ENCODE assay signal across 15 cellular contexts in genomic region chr7:24966802-24967201, GRCh38. TPM values are rescaled to one million over a fixed set of nuclear protein-coding genes. Genes with fewer than 3 reads are reported as not detected.
A peak's percentile ranks its signal among the peaks of the same experiment; 100 is the strongest.
DNase-seq lines count a peak whose midpoint lies in the region; ATAC-seq, FAIRE-seq and TF ChIP-seq lines count a peak whose summit lies in the region.
"Had no signal": no experiment of that assay in that cellular context is flagged by ENCODE, and none has a peak within 500 bp of the region (broad histone marks: within the 10 kb centered on the region; RNA-seq: fewer than 3 reads in every experiment).

No MANE protein-coding gene starts in this region.

- intact Hi-C loops in PC-9 (cut with micrococcal nuclease; ENCODE audit: unreplicated experiment) (loop anchor here (1.0 kb wide), 1 partner anchor 61 kb away; no protein-coding TSS in a partner anchor), endothelial cell of umbilical vein (cut with micrococcal nuclease) (no loop called here)

- H3K4me3 Mint-ChIP-seq in activated CD8-positive, alpha-beta memory T cell treated with anti-CD3 and anti-CD28 coated beads, Interleukin-2, amount 10 ng/mL, durations not matched to agents 7 days and 5 days, result no peak overlapping the region
- no peak overlapping the region for H3K4me3 Mint-ChIP-seq in stimulated activated memory B cell treated with anti-CD40 and anti-IgM and Interleukin-4, amounts not matched to agents 10 μg/mL and 1 μg/mL and 100 μg/mL, for 72 hours
- H3K4me3 Mint-ChIP-seq: mesothelial cell of epicardium had no signal

- H3K4me1 Mint-ChIP-seq in activated CD8-positive, alpha-beta memory T cell treated with anti-CD3 and anti-CD28 coated beads, Interleukin-2, amount 10 ng/mL, durations not matched to agents 7 days and 5 days, result peaks cover 75% of the 10 kb centered on the region
- H3K4me1 Mint-ChIP-seq in stimulated activated memory B cell treated with anti-CD40 and anti-IgM and Interleukin-4, amounts not matched to agents 10 μg/mL and 1 μg/mL and 100 μg/mL, for 72 hours, result peaks cover 80% of the 10 kb centered on the region

- POLR2A ChIA-PET in PC-9 (lab: Charles Lee; ENCODE audit: unreplicated experiment) (interaction anchor here (0.6 kb wide), 2 partner anchors 13 to 15 kb away, joined by 3 to 4 read pairs; no protein-coding TSS in a partner anchor), endothelial cell of umbilical vein (lab: Charles Lee) (no interaction called here)

- no peaks in the 10 kb centered on the region for H3K9me2 ChIP-seq in PC-9 (ENCODE audit: insufficient read depth)

- H3K36me3 ChIP-seq in PC-9 (ENCODE audit: low read depth) (no peaks in the 10 kb centered on the region), endothelial cell of umbilical vein (ENCODE audit: control insufficient read depth in 2 of 2, extremely low read depth in 1 of 2, insufficient read depth in 2 of 2, low read length in 2 of 2) (no peaks in the 10 kb centered on the region), MG63 (peaks cover 4% of the 10 kb centered on the region)
- H3K36me3 ChIP-seq: vagina had no signal

- H3K9me3 ChIP-seq in PC-9 (ENCODE audit: insufficient read depth, low read depth), result no peaks in the 10 kb centered on the region
- H3K9me3 ChIP-seq in endothelial cell of umbilical vein (replicated peaks; ENCODE audit: control insufficient read depth, insufficient read depth, low read length), result no peaks in the 10 kb centered on the region
- peaks cover 7% of the 10 kb centered on the region for H3K9me3 ChIP-seq in MG63
- H3K9me3 ChIP-seq: vagina had no signal

- H3K4me3 ChIP-seq in PC-9 (no peak overlapping the region), endothelial cell of umbilical vein (replicated peaks in 1 of 3; ENCODE audit: insufficient read depth in 1 of 3, low read depth in 1 of 3, low read length in 3 of 3) (no peak overlapping the region), MG63 (no peak overlapping the region)
- H3K4me3 ChIP-seq: vagina had no signal

- no peak for ATAC-seq in activated CD8-positive, alpha-beta memory T cell treated with anti-CD3 and anti-CD28 coated beads, Interleukin-2, amount 10 ng/mL, durations not matched to agents 7 days and 5 days
- ATAC-seq in stimulated activated memory B cell treated with anti-CD40 and anti-IgM and Interleukin-4, amounts not matched to agents 10 μg/mL and 1 μg/mL and 100 μg/mL, for 72 hours, result no peak

- H3K27ac Mint-ChIP-seq in activated CD8-positive, alpha-beta memory T cell treated with anti-CD3 and anti-CD28 coated beads, Interleukin-2, amount 10 ng/mL, durations not matched to agents 7 days and 5 days, result peak overlapping the region; percentile 63
- peak overlapping the region; percentile 72 for H3K27ac Mint-ChIP-seq in stimulated activated memory B cell treated with anti-CD40 and anti-IgM and Interleukin-4, amounts not matched to agents 10 μg/mL and 1 μg/mL and 100 μg/mL, for 72 hours

- no peaks in the 10 kb centered on the region for H3K27me3 ChIP-seq in PC-9 (ENCODE audit: insufficient read depth, low read depth)
- H3K27me3 ChIP-seq in endothelial cell of umbilical vein (ENCODE audit: control insufficient read depth in 2 of 2, insufficient read depth in 2 of 2, low read length in 2 of 2), result no peaks in the 10 kb centered on the region
- H3K27me3 ChIP-seq in MG63, result no peaks in the 10 kb centered on the region
- H3K27me3 ChIP-seq: vagina had no signal

- BruUV-seq in PC-9 (replicated peaks; lab: Mats Ljungman, UMichigan) (no TSS peak), endothelial cell of umbilical vein (replicated peaks; lab: Mats Ljungman, UMichigan) (no TSS peak)

- FAIRE-seq in endothelial cell of umbilical vein (lab: Jason Lieb, UNC), result peak; percentile 28

- no peak for DNase-seq in activated CD8-positive, alpha-beta memory T cell treated with anti-CD3 and anti-CD28 coated beads, Interleukin-2, amount 10 ng/mL, durations not matched to agents 7 days and 5 days
- DNase-seq in activated CD8-positive, alpha-beta memory T cell treated with anti-CD3 and anti-CD28 coated beads, Interleukin-2, amount 50 U/mL, for 4 hours, result no peak
- peak in 1 of 2 experiments; percentile 51 for DNase-seq in PC-9
- DNase-seq in endothelial cell of umbilical vein (ENCODE audit: low read depth, low spot score), result no peak
- no peak for DNase-seq in MG63
- DNase-seq in NCI-H524 treated with DMSO at 0.1 percent for 48 hours (lab: John Stamatoyannopoulos, UW), result no peak
- DNase-seq in H4 (ENCODE audit: low spot score), result no peak
- DNase-seq: activated CD4-positive, alpha-beta T cell treated with anti-CD3 and anti-CD28 coated beads, Interleukin-2, amount 50 U/mL, for 4 hours; cerebellar nuclear complex; GOT3; stimulated activated CD8-positive, alpha-beta memory T cell treated with anti-CD3 and anti-CD28 coated beads, Interleukin-4, amount 100 ng/mL, for 48 hours had no signal

- no peaks in the 10 kb centered on the region for H3K9me3 Mint-ChIP-seq in activated CD8-positive, alpha-beta memory T cell treated with anti-CD3 and anti-CD28 coated beads, Interleukin-2, amount 10 ng/mL, durations not matched to agents 7 days and 5 days (ENCODE audit: low read depth)
- no peaks in the 10 kb centered on the region for H3K9me3 Mint-ChIP-seq in stimulated activated memory B cell treated with anti-CD40 and anti-IgM and Interleukin-4, amounts not matched to agents 10 μg/mL and 1 μg/mL and 100 μg/mL, for 72 hours
- H3K9me3 Mint-ChIP-seq: activated naive CD4-positive, alpha-beta T cell treated with anti-CD3 and anti-CD28 coated beads, Interleukin-2, amount 50 U/mL, for 72 hours; mesothelial cell of epicardium had no signal

- H3K4me1 ChIP-seq in PC-9 (replicated peaks; ENCODE audit: insufficient read depth), result peaks cover 63% of the 10 kb centered on the region
- H3K4me1 ChIP-seq in endothelial cell of umbilical vein (ENCODE audit: control insufficient read depth, extremely low read depth, insufficient read depth, low read length), result peaks cover 18% of the 10 kb centered on the region

- H3K9ac ChIP-seq in endothelial cell of umbilical vein (replicated peaks; ENCODE audit: extremely low read depth, insufficient read depth, low read length), result no peak overlapping the region

- peaks cover 93% of the 10 kb centered on the region for H3K79me2 ChIP-seq in PC-9 (ENCODE audit: low read depth)
- peaks cover 90% of the 10 kb centered on the region for H3K79me2 ChIP-seq in endothelial cell of umbilical vein (ENCODE audit: control insufficient read depth, insufficient read depth, low read length)

- no peaks in the 10 kb centered on the region for H4K20me1 ChIP-seq in PC-9 (ENCODE audit: insufficient read depth)
- no peaks in the 10 kb centered on the region for H4K20me1 ChIP-seq in endothelial cell of umbilical vein (replicated peaks; ENCODE audit: control insufficient read depth, extremely low read depth, insufficient read depth, low read length)

- H2AFZ ChIP-seq in PC-9 (no peak overlapping the region), endothelial cell of umbilical vein (ENCODE audit: low read depth, low read length) (no peak overlapping the region)

- CTCF ChIA-PET in activated CD8-positive, alpha-beta memory T cell treated with anti-CD3 and anti-CD28 coated beads, Interleukin-2, amount 10 ng/mL, durations not matched to agents 7 days and 5 days (lab: Charles Lee), result interaction anchor here (1.2 to 3.7 kb wide), 5 partner anchors 12 to 146 kb away, joined by 3 to 21 read pairs (median 6); partner anchors contain the start of gene OSBPL3
- CTCF ChIA-PET in PC-9 (lab: Charles Lee), result interaction anchor here (0.5 to 0.6 kb wide), 2 partner anchors 44 to 62 kb away, joined by 3 to 5 read pairs; no protein-coding TSS in a partner anchor
- CTCF ChIA-PET in endothelial cell of umbilical vein (lab: Charles Lee), result interaction anchor here (0.7 to 1.4 kb wide), 4 partner anchors 12 to 155 kb away, joined by 3 to 6 read pairs (median 4); no protein-coding TSS in a partner anchor

- TF ChIP-seq CTCF in PC-9 (conservative IDR thresholded peaks at IDR 0.05) (no peak), endothelial cell of umbilical vein (IDR thresholded peaks at IDR 0.05; ENCODE audit: extremely low read depth in 1 of 2, insufficient read depth in 1 of 2, low read depth in 1 of 2, low read length in 2 of 2) (no peak)

- no peak for TF ChIP-seq POLR2A in endothelial cell of umbilical vein (IDR thresholded peaks at IDR 0.05; ENCODE audit: low read depth, low read length)

- dilution Hi-C loops in endothelial cell of umbilical vein (cut with MboI; ENCODE audit: extremely low pct_ligation_motif_present, low sequenced_read_pairs), result no loop called here

- no peaks in the 10 kb centered on the region for H3K9me1 ChIP-seq in endothelial cell of umbilical vein (replicated peaks; ENCODE audit: control insufficient read depth, extremely low read depth, insufficient read depth, low read length)

- H3K27me3 Mint-ChIP-seq in activated CD8-positive, alpha-beta memory T cell treated with anti-CD3 and anti-CD28 coated beads, Interleukin-2, amount 10 ng/mL, durations not matched to agents 7 days and 5 days, result no peaks in the 10 kb centered on the region
- H3K27me3 Mint-ChIP-seq in stimulated activated memory B cell treated with anti-CD40 and anti-IgM and Interleukin-4, amounts not matched to agents 10 μg/mL and 1 μg/mL and 100 μg/mL, for 72 hours, result no peaks in the 10 kb centered on the region

- H3K4me2 ChIP-seq in PC-9, result peak overlapping the region; percentile 67
- H3K4me2 ChIP-seq in endothelial cell of umbilical vein (ENCODE audit: insufficient read depth, low read length), result no peak overlapping the region

- H3K27ac ChIP-seq in PC-9 (peak overlapping the region; percentile 63), endothelial cell of umbilical vein (ENCODE audit: insufficient read depth, low read depth, low read length) (no peak overlapping the region)

- H3F3A ChIP-seq in PC-9 (ENCODE audit: insufficient read depth, low read depth), result peaks cover 42% of the 10 kb centered on the region

- H3K36me3 Mint-ChIP-seq in activated CD8-positive, alpha-beta memory T cell treated with anti-CD3 and anti-CD28 coated beads, Interleukin-2, amount 10 ng/mL, durations not matched to agents 7 days and 5 days, result peaks cover 6% of the 10 kb centered on the region
- H3K36me3 Mint-ChIP-seq in stimulated activated memory B cell treated with anti-CD40 and anti-IgM and Interleukin-4, amounts not matched to agents 10 μg/mL and 1 μg/mL and 100 μg/mL, for 72 hours, result peaks cover 5% of the 10 kb centered on the region
- H3K36me3 Mint-ChIP-seq: mesothelial cell of epicardium had no signal

RNA-seq across cellular contexts. Expression of gene OSBPL3, which starts 13.2 kb away (rescaled TPM):
- 100 to 1,000 TPM in 1 of 2 experiments, 10 to 100 TPM in 1; 98.3 to 133 TPM for total RNA-seq in activated CD8-positive, alpha-beta memory T cell treated with anti-CD3 and anti-CD28 coated beads, Interleukin-2, amount 10 ng/mL, durations not matched to agents 7 days and 5 days
- total RNA-seq in PC-9 (2021) (87.6 and 88.4 TPM in 2 replicates), endothelial cell of umbilical vein (27.1 and 31.3 TPM in 2 replicates)
- 3.6 and 7.5 TPM in 2 replicates for polyA plus RNA-seq in endothelial cell of umbilical vein
- 5.2 and 5.8 TPM in 2 replicates for polyA plus RNA-seq in endothelial cell of umbilical vein (2011; cell fraction: cytosol; rRNA removed)
- 44.1 and 52.8 TPM in 2 replicates for polyA plus RNA-seq in endothelial cell of umbilical vein (2011; cell fraction: nucleus; rRNA removed)
- 24.7 and 29.9 TPM in 2 replicates for polyA plus RNA-seq in endothelial cell of umbilical vein (2012)
- polyA minus RNA-seq in endothelial cell of umbilical vein, result 23.1 and 35.1 TPM in 2 replicates
- 11.4 TPM for polyA minus RNA-seq in endothelial cell of umbilical vein (2011; cell fraction: cytosol; rRNA and poly(A)+ RNA removed)
- 37.7 and 58.7 TPM in 2 replicates for polyA minus RNA-seq in endothelial cell of umbilical vein (2011; cell fraction: nucleus; rRNA and poly(A)+ RNA removed)
- 2.3 and 5.6 TPM in 2 replicates for total RNA-seq in MG63 (2014; rRNA removed; shearing (Covaris generic); ENCODE audit: low replicate concordance)
- 10.2 and 13.0 TPM in 2 replicates for total RNA-seq in H4 (2014; rRNA removed; shearing (Covaris generic))
